In the genomic region with DNA sequence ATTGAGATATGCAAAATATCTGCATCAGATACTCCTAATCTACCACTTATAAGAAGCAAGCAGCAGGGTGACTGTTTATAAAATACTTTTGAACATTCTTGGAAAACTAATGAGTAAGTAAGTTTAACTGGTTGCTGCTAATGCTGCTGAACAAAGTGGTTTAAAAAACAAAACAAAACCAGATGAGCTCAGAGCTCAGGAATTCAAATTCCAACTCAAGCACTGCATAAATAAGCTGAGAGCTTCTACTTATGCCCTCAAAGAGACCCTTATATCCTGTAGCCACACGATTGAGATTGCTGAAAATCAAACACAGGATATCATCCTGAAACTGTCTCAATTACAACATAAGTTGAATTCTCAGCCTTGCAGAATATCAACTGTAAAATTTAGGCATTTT, we compare ENCODE assay signal across 12 cellular contexts.
DNase-seq lines count a peak whose midpoint lies in the region; ATAC-seq and TF ChIP-seq lines count a peak whose summit lies in the region.
"Had no signal": no experiment of that assay in that cellular context is flagged by ENCODE, and none has a peak within 500 bp of the region (broad histone marks: within the 10 kb centered on the region; RNA-seq: fewer than 3 reads in every experiment).

No MANE protein-coding gene starts in this region.

- peaks cover 3% of the 10 kb centered on the region for H3K4me1 ChIP-seq in IMR-90 (ENCODE audit: control insufficient read depth, insufficient read depth, low read length)

- no peaks in the 10 kb centered on the region for H3K36me3 ChIP-seq in IMR-90 (ENCODE audit: control insufficient read depth, insufficient read depth, low read length)

- H2AK5ac ChIP-seq in IMR-90 (ENCODE audit: low read depth, low read length) = no peak overlapping the region

- H4K5ac ChIP-seq in IMR-90 (ENCODE audit: low read depth, low read length) = no peak overlapping the region

- peak overlapping the region; percentile 59; the same call in 1 of the 2 replicates for H4K91ac ChIP-seq in IMR-90 (ENCODE audit: insufficient read depth, low read depth, low read length)

- no TSS peak for BruUV-seq in IMR-90 (replicated peaks; lab: Mats Ljungman, UMichigan)

- no peak overlapping the region for H3K18ac ChIP-seq in IMR-90 (ENCODE audit: low read depth, low read length)

- TF ChIP-seq POLR2A in IMR-90 (IDR thresholded peaks at IDR 0.05; ENCODE audit: low read depth, low read length) = no peak

- intact Hi-C loops in IMR-90 (cut with micrococcal nuclease) = no loop called here

- H3K9me3 ChIP-seq in IMR-90 (ENCODE audit: control insufficient read depth, insufficient read depth, low read length) = no peaks in the 10 kb centered on the region

- no peak overlapping the region for H3K4me3 ChIP-seq in IMR-90 (ENCODE audit: insufficient read depth, low read depth, low read length)
- H3K4me3 ChIP-seq: K562 had no signal

- in situ Hi-C loops in IMR-90 (cut with MboI; ENCODE audit: low sequenced_read_pairs) = no loop called here

- no peak overlapping the region for H3K9ac ChIP-seq in IMR-90 (ENCODE audit: low read depth, low read length)

- peak overlapping the region; percentile 46; the same call in 1 of the 2 replicates for H3K4me2 ChIP-seq in IMR-90 (ENCODE audit: low read depth, low read length)

- H3K23ac ChIP-seq in IMR-90 (ENCODE audit: low read depth, low read length) = no peak overlapping the region

- H2BK5ac ChIP-seq in IMR-90 (ENCODE audit: low read depth, low read length, poor library complexity, severe bottlenecking) = no peak overlapping the region

- no peak overlapping the region for H2AK9ac ChIP-seq in IMR-90 (replicated peaks; ENCODE audit: low read depth, low read length, poor library complexity)

- H3K27me3 ChIP-seq in IMR-90 (ENCODE audit: control insufficient read depth, insufficient read depth, low read length) = no peaks in the 10 kb centered on the region

- TF ChIP-seq CTCF in IMR-90 (conservative IDR thresholded peaks at IDR 0.05; ENCODE audit: low read depth, low read length) = no peak

- no peak overlapping the region; the same call in 1 of the 2 replicates for H2BK120ac ChIP-seq in IMR-90 (ENCODE audit: low read depth, low read length)

- POLR2A ChIA-PET in IMR-90 (lab: Charles Lee; ENCODE audit: unreplicated experiment) = no interaction called here

- no peak overlapping the region for H2AFZ ChIP-seq in IMR-90 (replicated peaks; ENCODE audit: low read length, poor library complexity)

- no peak overlapping the region for H2BK15ac ChIP-seq in IMR-90 (ENCODE audit: low read depth, low read length)

- no CpG with 5 or more reads among the region's 1 CpG for WGBS in IMR-90 (ENCODE audit: extremely low coverage in 2 of 2, insufficient read length in 1 of 2), 2 experiments

- H3K4ac ChIP-seq in IMR-90 (ENCODE audit: low read depth, low read length) = no peak overlapping the region

- H3K79me1 ChIP-seq in IMR-90 (ENCODE audit: low read depth in 1 of 2, low read length in 2 of 2) = no peaks in the 10 kb centered on the region

- no peaks in the 10 kb centered on the region for H3K9me1 ChIP-seq in IMR-90 (ENCODE audit: insufficient read depth, low read length)

- no peak for TF ChIP-seq RAD21 in IMR-90 (IDR thresholded peaks at IDR 0.05; ENCODE audit: low read length)

- 0 out of 2 replicates have a peak overlapping the region, but pooled peaks have one; percentile 27 for H2BK20ac ChIP-seq in IMR-90 (ENCODE audit: low read depth, low read length)

- CTCF ChIA-PET in IMR-90 (lab: Yijun Ruan, JAX) = interaction anchor here (0.7 kb wide), 1 partner anchor 9 kb away, joined by 3 read pairs; no protein-coding TSS in a partner anchor

- no peak overlapping the region for H4K8ac ChIP-seq in IMR-90 (ENCODE audit: low read depth in 2 of 2, low read length in 2 of 2)

- ATAC-seq in IMR-90 (ENCODE audit: low read depth) = peak; percentile 92
- no peak for ATAC-seq in GM21423 (IDR thresholded peaks at IDR 0.05; ENCODE audit: unreplicated experiment)
- no peak for ATAC-seq in GM18870 (IDR thresholded peaks at IDR 0.05; ENCODE audit: unreplicated experiment)
- ATAC-seq: K562; naive thymus-derived CD4-positive, alpha-beta T cell had no signal

- H4K20me1 ChIP-seq in IMR-90 (ENCODE audit: insufficient read depth, low read length) = no peaks in the 10 kb centered on the region

- H3K56ac ChIP-seq in IMR-90 (ENCODE audit: extremely low read depth, insufficient read depth, low read length) = no peak overlapping the region

- DNase-seq in COLO829 (ENCODE audit: low spot score) (peak; percentile 3), IMR-90 (peak; percentile 80), dermis blood vessel endothelial cell (peak; percentile 28), myocyte (ENCODE audit: low read depth) (peak; percentile 9), amygdala (lab: John Stamatoyannopoulos, UW) (no peak), NCI-H1092 (lab: John Stamatoyannopoulos, UW) (no peak)
- DNase-seq: C1 segment of cervical spinal cord; naive thymus-derived CD4-positive, alpha-beta T cell; NCI-H2227 treated with DMSO at 0.1 percent for 48 hours had no signal

- dilution Hi-C loops in IMR-90 (cut with HindIII; ENCODE audit: low sequenced_read_pairs, unreplicated experiment) = no loop called here

- no peak overlapping the region for H3K27ac ChIP-seq in IMR-90 (ENCODE audit: insufficient read depth, low read length)

- H3K14ac ChIP-seq in IMR-90 (replicated peaks; ENCODE audit: low read depth, low read length) = no peak overlapping the region

TF ChIP-seq in IMR-90, 13 proteins besides CTCF, POLR2A, EP300 and RAD21:
- TF ChIP-seq BHLHE40 (IDR thresholded peaks at IDR 0.05; ENCODE audit: low read depth, low read length) = no peak
- no peak for TF ChIP-seq SMC3 (IDR thresholded peaks at IDR 0.05; ENCODE audit: low read depth, low read length)
- no peak for TF ChIP-seq RCOR1 (IDR thresholded peaks at IDR 0.05; ENCODE audit: insufficient replicate concordance, low read length)
- no peak for TF ChIP-seq FOS (IDR thresholded peaks at IDR 0.05; ENCODE audit: low read depth, low read length)
- no peak for TF ChIP-seq CEBPB (IDR thresholded peaks at IDR 0.05; ENCODE audit: low read depth, low read length)
- TF ChIP-seq, protein P1, sequence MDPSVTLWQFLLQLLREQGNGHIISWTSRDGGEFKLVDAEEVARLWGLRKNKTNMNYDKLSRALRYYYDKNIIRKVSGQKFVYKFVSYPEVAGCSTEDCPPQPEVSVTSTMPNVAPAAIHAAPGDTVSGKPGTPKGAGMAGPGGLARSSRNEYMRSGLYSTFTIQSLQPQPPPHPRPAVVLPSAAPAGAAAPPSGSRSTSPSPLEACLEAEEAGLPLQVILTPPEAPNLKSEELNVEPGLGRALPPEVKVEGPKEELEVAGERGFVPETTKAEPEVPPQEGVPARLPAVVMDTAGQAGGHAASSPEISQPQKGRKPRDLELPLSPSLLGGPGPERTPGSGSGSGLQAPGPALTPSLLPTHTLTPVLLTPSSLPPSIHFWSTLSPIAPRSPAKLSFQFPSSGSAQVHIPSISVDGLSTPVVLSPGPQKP (IDR thresholded peaks at IDR 0.05; ENCODE audit: borderline replicate concordance, low read depth, low read length) = no peak
- TF ChIP-seq NFE2L2 (IDR thresholded peaks at IDR 0.05; ENCODE audit: low read depth, low read length) = no peak
- no peak for TF ChIP-seq MAZ (IDR thresholded peaks at IDR 0.05; ENCODE audit: borderline replicate concordance, low read depth, low read length)
- TF ChIP-seq RFX5 (IDR thresholded peaks at IDR 0.05; ENCODE audit: low read depth, low read length) = no peak
- no peak for TF ChIP-seq CHD1 (IDR thresholded peaks at IDR 0.05; ENCODE audit: low read depth, low read length)
- no peak for TF ChIP-seq MXI1 (IDR thresholded peaks at IDR 0.05; ENCODE audit: borderline replicate concordance, low read depth, low read length)
- TF ChIP-seq, protein P2, sequence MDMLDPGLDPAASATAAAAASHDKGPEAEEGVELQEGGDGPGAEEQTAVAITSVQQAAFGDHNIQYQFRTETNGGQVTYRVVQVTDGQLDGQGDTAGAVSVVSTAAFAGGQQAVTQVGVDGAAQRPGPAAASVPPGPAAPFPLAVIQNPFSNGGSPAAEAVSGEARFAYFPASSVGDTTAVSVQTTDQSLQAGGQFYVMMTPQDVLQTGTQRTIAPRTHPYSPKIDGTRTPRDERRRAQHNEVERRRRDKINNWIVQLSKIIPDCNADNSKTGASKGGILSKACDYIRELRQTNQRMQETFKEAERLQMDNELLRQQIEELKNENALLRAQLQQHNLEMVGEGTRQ (IDR thresholded peaks at IDR 0.05; ENCODE audit: low read depth, low read length) = no peak

Comparison
In these comparisons a context has a peak if more than half of its experiments do, and no peak if none do; other contexts are left out.
1. DNase-seq: peak in COLO829 (single experiment), IMR-90 (single experiment), dermis blood vessel endothelial cell (single experiment) and myocyte (single experiment); none in amygdala (0 of 56) and NCI-H1092 (single experiment).